In genomic region chr13:100100115-100100879, GRCh38 we compare ENCODE assay signal across 9 cellular contexts. TPM values are rescaled to one million over a fixed set of nuclear protein-coding genes. Genes with fewer than 3 reads are reported as not detected.
DNase-seq lines count a peak whose midpoint lies in the region; ATAC-seq and TF ChIP-seq lines count a peak whose summit lies in the region.
"Had no signal": no experiment of that assay in that cellular context is flagged by ENCODE, and none has a peak within 500 bp of the region (broad histone marks: within the 10 kb centered on the region; RNA-seq: fewer than 3 reads in every experiment).

No MANE protein-coding gene starts in this region.

- peaks cover 20% of the 10 kb centered on the region for H3K36me3 Mint-ChIP-seq in progenitor cell of endocrine pancreas (ENCODE audit: insufficient read depth)
- H3K36me3 Mint-ChIP-seq in natural killer cell: no peaks in the 10 kb centered on the region

- no peaks in the 10 kb centered on the region for H3K9me3 ChIP-seq in RWPE2 (ENCODE audit: severe bottlenecking)

- ATAC-seq in RWPE2 (ENCODE audit: low read depth): peak; percentile 92
- ATAC-seq in GM21381 (IDR thresholded peaks at IDR 0.05; ENCODE audit: unreplicated experiment): no peak
- ATAC-seq in natural killer cell: no peak

- H3K4me3 Mint-ChIP-seq in progenitor cell of endocrine pancreas (ENCODE audit: low read depth) (no peak overlapping the region), natural killer cell (no peak overlapping the region)
- H3K4me3 Mint-ChIP-seq: dendritic cell treated with granulocyte-macrophage colony-stimulating factor and Interleukin-4, amounts not matched to agents 40 ng/mL and 50 ng/mL, for 4 days had no signal

- no peak for TF ChIP-seq CTCF in RWPE2 (IDR thresholded peaks at IDR 0.05; ENCODE audit: poor library complexity, severe bottlenecking)
- no peak for TF ChIP-seq CTCF in foreskin fibroblast (IDR thresholded peaks at IDR 0.05; ENCODE audit: low read depth, low read length)
- no peak for TF ChIP-seq CTCF in progenitor cell of endocrine pancreas (IDR thresholded peaks at IDR 0.05; ENCODE audit: unreplicated experiment)
- TF ChIP-seq CTCF in natural killer cell (IDR thresholded peaks at IDR 0.05): no peak

- H3K4me1 Mint-ChIP-seq in progenitor cell of endocrine pancreas (ENCODE audit: low read depth) (peaks cover 33% of the 10 kb centered on the region), natural killer cell (peaks cover 36 to 37% of the 10 kb centered on the region in 2 donors)

- H3K9me3 Mint-ChIP-seq in progenitor cell of endocrine pancreas (ENCODE audit: low read depth) (peaks cover 3% of the 10 kb centered on the region), natural killer cell (no peaks in the 10 kb centered on the region)
- H3K9me3 Mint-ChIP-seq: dendritic cell treated with granulocyte-macrophage colony-stimulating factor and Interleukin-4, amounts not matched to agents 40 ng/mL and 50 ng/mL, for 4 days had no signal

- H3K27ac ChIP-seq in RWPE2 (ENCODE audit: poor library complexity, severe bottlenecking): peak overlapping the region; percentile 83

- H3K27me3 Mint-ChIP-seq in progenitor cell of endocrine pancreas: no peaks in the 10 kb centered on the region
- H3K27me3 Mint-ChIP-seq in natural killer cell (ENCODE audit: low read depth in 2 of 2): no peaks in the 10 kb centered on the region
- H3K27me3 Mint-ChIP-seq: dendritic cell treated with granulocyte-macrophage colony-stimulating factor and Interleukin-4, amounts not matched to agents 40 ng/mL and 50 ng/mL, for 4 days had no signal

- peaks cover 8% of the 10 kb centered on the region; the same call in 1 of the 2 replicates for H3K36me3 ChIP-seq in RWPE2 (ENCODE audit: low read depth)

- intact Hi-C loops in natural killer cell (cut with micrococcal nuclease): no loop called here

- peak; percentile 82 for DNase-seq in ELR (ENCODE audit: low read depth)
- no peak for DNase-seq in RWPE2 (ENCODE audit: low spot score)
- peak; percentile 58 to 70 for DNase-seq in foreskin fibroblast
- DNase-seq in progenitor cell of endocrine pancreas (ENCODE audit: low spot score, unreplicated experiment): no peak
- no peak for DNase-seq in T1000 (lab: John Stamatoyannopoulos, UW)
- no peak for DNase-seq in natural killer cell
- no peak for DNase-seq in CD1c-positive myeloid dendritic cell (ENCODE audit: extremely low spot score)

- peak overlapping the region; percentile 79 for H3K27ac Mint-ChIP-seq in progenitor cell of endocrine pancreas
- H3K27ac Mint-ChIP-seq in natural killer cell: no peak overlapping the region
- H3K27ac Mint-ChIP-seq: dendritic cell treated with granulocyte-macrophage colony-stimulating factor and Interleukin-4, amounts not matched to agents 40 ng/mL and 50 ng/mL, for 4 days had no signal

- H3K4me3 ChIP-seq in RWPE2 (ENCODE audit: severe bottlenecking): no peak overlapping the region
- no peak overlapping the region for H3K4me3 ChIP-seq in foreskin fibroblast (ENCODE audit: low read depth in 1 of 2, low read length in 2 of 2)

- H3K4me1 ChIP-seq in RWPE2 (ENCODE audit: insufficient read depth, poor library complexity, severe bottlenecking): peaks cover 32% of the 10 kb centered on the region

- no peaks in the 10 kb centered on the region for H3K27me3 ChIP-seq in RWPE2 (ENCODE audit: insufficient read depth, poor library complexity, severe bottlenecking)

RNA-seq across cellular contexts. Expression of gene PCCA, which starts 11.4 kb away (rescaled TPM):
- total RNA-seq in progenitor cell of endocrine pancreas (48.1 and 50.4 TPM in 2 replicates), natural killer cell (10 to 100 TPM; 25.5 to 28.5 (median 28.2) TPM)

Comparison
In these comparisons a context has a peak if more than half of its experiments do, and no peak if none do; other contexts are left out.
1. DNase-seq: peak in ELR (single experiment) and foreskin fibroblast (2 of 2); none in RWPE2 (single experiment), progenitor cell of endocrine pancreas (single experiment), T1000 (single experiment), natural killer cell (single experiment) and CD1c-positive myeloid dendritic cell (single experiment).